In genomic region chr3:123753321-123753720, GRCh38 we compare ENCODE assay signal across 20 cellular contexts.
"Had no signal": no experiment of that assay in that cellular context is flagged by ENCODE, and none has a peak within 500 bp of the region (broad histone marks: within the 10 kb centered on the region; RNA-seq: fewer than 3 reads in every experiment).

No MANE protein-coding gene starts in this region.

- H3K4me3 ChIP-seq: gastrocnemius medialis, heart right ventricle, right atrium auricular region, skin epidermis had no signal

- H3K27ac ChIP-seq: brain microvascular endothelial cell, gastrocnemius medialis, heart right ventricle, right atrium auricular region, skin epidermis had no signal

- H3K36me3 Mint-ChIP-seq: activated CD8-positive, alpha-beta memory T cell treated with anti-CD3 and anti-CD28 coated beads, Interleukin-2, amount 10 ng/mL, durations not matched to agents 7 days and 5 days; activated naive CD8-positive, alpha-beta T cell treated with anti-CD3 and anti-CD28 coated beads, Interleukin-2, amount 10 ng/mL, durations not matched to agents 7 days and 5 days; T-cell had no signal

- H3K9me3 Mint-ChIP-seq: activated CD4-positive, alpha-beta memory T cell treated with anti-CD3 and anti-CD28 coated beads, Interleukin-2, amount 10 ng/mL, durations not matched to agents 7 days and 5 days; activated naive CD8-positive, alpha-beta T cell treated with anti-CD3 and anti-CD28 coated beads, Interleukin-2, amount 10 ng/mL, durations not matched to agents 7 days and 5 days; activated T-cell treated with anti-CD3 and anti-CD28 coated beads, Interleukin-2, amount 50 U/mL, for 24 hours; activated T-helper 2 cell treated with anti-CD3 and anti-CD28 coated beads, Interferon-gamma antibody, Interleukin-2, Interleukin-4, amounts not matched to agents 10 μg/mL and 5 μg/mL and 100 μg/mL, durations not matched to agents 14 hours and 24 hours and 36 hours; nephron; stimulated activated naive CD8-positive, alpha-beta T cell treated with anti-CD3 and anti-CD28 coated beads, Interleukin-15, amount 100 ng/mL, for 72 hours; T-cell; type B pancreatic cell had no signal

- H3K27ac Mint-ChIP-seq: activated CD4-positive, alpha-beta memory T cell treated with anti-CD3 and anti-CD28 coated beads, Interleukin-2, amount 10 ng/mL, durations not matched to agents 7 days and 5 days; activated CD8-positive, alpha-beta memory T cell treated with anti-CD3 and anti-CD28 coated beads, Interleukin-2, amount 10 ng/mL, durations not matched to agents 7 days and 5 days; activated naive CD8-positive, alpha-beta T cell treated with anti-CD3 and anti-CD28 coated beads, Interleukin-2, amount 10 ng/mL, durations not matched to agents 7 days and 5 days; activated T-cell treated with anti-CD3 and anti-CD28 coated beads, Interleukin-2, amount 50 U/mL, for 24 hours; activated T-helper 2 cell treated with anti-CD3 and anti-CD28 coated beads, Interferon-gamma antibody, Interleukin-2, Interleukin-4, amounts not matched to agents 10 μg/mL and 5 μg/mL and 100 μg/mL, durations not matched to agents 14 hours and 24 hours and 36 hours; stimulated activated naive CD8-positive, alpha-beta T cell treated with anti-CD3 and anti-CD28 coated beads, Interleukin-15, amount 100 ng/mL, for 72 hours; T-cell; type B pancreatic cell had no signal

- H3K27me3 ChIP-seq: brain microvascular endothelial cell, gastrocnemius medialis, heart right ventricle, right atrium auricular region had no signal

- DNase-seq: activated CD4-positive, alpha-beta memory T cell treated with anti-CD3 and anti-CD28 coated beads, Interleukin-2, amount 10 ng/mL, durations not matched to agents 7 days and 5 days; activated CD4-positive, alpha-beta T cell treated with anti-CD3 and anti-CD28 coated beads for 48 hours; activated CD4-positive, CD25-positive, alpha-beta regulatory T cell; activated CD8-positive, alpha-beta memory T cell treated with anti-CD3 and anti-CD28 coated beads, Interleukin-2, amount 10 ng/mL, durations not matched to agents 7 days and 5 days; activated naive CD4-positive, alpha-beta T cell treated with Interleukin-2 at 50 U/mL for 16 hours; activated naive CD8-positive, alpha-beta T cell treated with anti-CD3 and anti-CD28 coated beads, Interleukin-2, amount 10 ng/mL, durations not matched to agents 7 days and 5 days; activated T-cell treated with anti-CD3 and anti-CD28 coated beads, Interleukin-2, amount 50 U/mL, for 24 hours; brain microvascular endothelial cell; central memory CD4-positive, alpha-beta T cell; gastrocnemius medialis; heart right ventricle; occipital lobe; stimulated activated CD4-positive, alpha-beta T cell treated with anti-CD3 and anti-CD28 coated beads, Interleukin-4, amount 100 ng/mL, for 1 hour; stimulated activated naive CD8-positive, alpha-beta T cell treated with anti-CD3 and anti-CD28 coated beads, Interleukin-15, amount 100 ng/mL, for 72 hours; T-cell had no signal

- H3K27me3 Mint-ChIP-seq: type B pancreatic cell had no signal

- H3K9me3 ChIP-seq: gastrocnemius medialis, heart right ventricle, right atrium auricular region had no signal

- H3K36me3 ChIP-seq: brain microvascular endothelial cell, gastrocnemius medialis, heart right ventricle, right atrium auricular region had no signal

- H3K4me3 Mint-ChIP-seq: activated CD4-positive, alpha-beta memory T cell treated with anti-CD3 and anti-CD28 coated beads, Interleukin-2, amount 10 ng/mL, durations not matched to agents 7 days and 5 days; activated CD8-positive, alpha-beta memory T cell treated with anti-CD3 and anti-CD28 coated beads, Interleukin-2, amount 10 ng/mL, durations not matched to agents 7 days and 5 days; activated naive CD8-positive, alpha-beta T cell treated with anti-CD3 and anti-CD28 coated beads, Interleukin-2, amount 10 ng/mL, durations not matched to agents 7 days and 5 days; activated T-cell treated with anti-CD3 and anti-CD28 coated beads, Interleukin-2, amount 50 U/mL, for 24 hours; nephron; stimulated activated naive CD8-positive, alpha-beta T cell treated with anti-CD3 and anti-CD28 coated beads, Interleukin-15, amount 100 ng/mL, for 72 hours; T-cell; type B pancreatic cell had no signal

- ATAC-seq: activated CD8-positive, alpha-beta memory T cell treated with anti-CD3 and anti-CD28 coated beads, Interleukin-2, amount 10 ng/mL, durations not matched to agents 7 days and 5 days; gastrocnemius medialis; heart right ventricle; stimulated activated naive CD8-positive, alpha-beta T cell treated with anti-CD3 and anti-CD28 coated beads, Interleukin-15, amount 100 ng/mL, for 72 hours; T-cell had no signal
